15 cellular contexts compared by ENCODE assay signal in the genomic region with DNA sequence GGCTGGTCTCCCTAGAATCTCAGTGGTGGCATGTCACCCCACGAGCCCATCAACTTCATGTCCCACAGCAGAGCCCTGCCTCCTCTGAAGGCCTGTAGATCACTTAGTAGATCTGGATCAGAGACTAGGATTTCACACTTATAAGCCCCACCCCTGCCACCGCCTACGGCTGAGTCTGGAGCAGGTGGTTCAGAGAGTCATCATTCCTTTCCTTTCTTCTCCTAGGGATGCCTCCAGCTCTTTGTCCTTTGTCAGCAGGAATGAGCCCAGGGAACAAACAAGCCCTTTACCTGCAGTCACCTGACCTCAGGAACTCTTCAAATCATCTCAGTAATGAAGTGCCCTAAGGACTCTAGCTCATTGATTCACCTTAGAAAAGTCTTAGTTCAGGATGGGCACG.
DNase-seq lines count a peak whose midpoint lies in the region; ATAC-seq and TF ChIP-seq lines count a peak whose summit lies in the region.
"Had no signal": no experiment of that assay in that cellular context is flagged by ENCODE, and none has a peak within 500 bp of the region (broad histone marks: within the 10 kb centered on the region; RNA-seq: fewer than 3 reads in every experiment).

No MANE protein-coding gene starts in this region.

- peak; percentile 34 for DNase-seq in DMS79 (lab: John Stamatoyannopoulos, UW)
- DNase-seq in NCI-H187 (lab: John Stamatoyannopoulos, UW): peak; percentile 55 to 83
- DNase-seq in NCI-H526 treated with DMSO at 0.1 percent for 48 hours (lab: John Stamatoyannopoulos, UW): peak; percentile 36
- DNase-seq in iPS-NIHi7 (ENCODE audit: extremely low spot score): peak; percentile 56
- no peak for DNase-seq in NCI-H1436 (lab: John Stamatoyannopoulos, UW)
- DNase-seq in T-helper 2 cell: no peak
- DNase-seq: activated CD4-positive, alpha-beta T cell treated with anti-CD3 and anti-CD28 coated beads, Interleukin-2, amount 50 U/mL, for 48 hours; activated naive CD4-positive, alpha-beta T cell treated with anti-CD3 and anti-CD28 coated beads for 36 hours; DMS153; glutamatergic neuron; MM.1S; NCI-H446; SHP77 treated with DMSO at 0.1 percent for 48 hours had no signal

- ATAC-seq in GM21576 (IDR thresholded peaks at IDR 0.05; ENCODE audit: unreplicated experiment) (no peak), SK-N-SH treated with all-trans-retinoic acid at 6 μM for 48 hours (no peak)

TF ChIP-seq in SK-N-SH treated with all-trans-retinoic acid at 6 μM for 48 hours, 23 proteins besides CTCF, POLR2A, EP300 and RAD21:
- no peak for TF ChIP-seq ZNF8 (CRISPR knock-in tag; IDR thresholded peaks at IDR 0.05)
- TF ChIP-seq RARB (CRISPR knock-in tag; IDR thresholded peaks at IDR 0.05): no peak
- TF ChIP-seq TOX (CRISPR knock-in tag; IDR thresholded peaks at IDR 0.05; ENCODE audit: borderline replicate concordance): no peak
- TF ChIP-seq, protein P1, sequence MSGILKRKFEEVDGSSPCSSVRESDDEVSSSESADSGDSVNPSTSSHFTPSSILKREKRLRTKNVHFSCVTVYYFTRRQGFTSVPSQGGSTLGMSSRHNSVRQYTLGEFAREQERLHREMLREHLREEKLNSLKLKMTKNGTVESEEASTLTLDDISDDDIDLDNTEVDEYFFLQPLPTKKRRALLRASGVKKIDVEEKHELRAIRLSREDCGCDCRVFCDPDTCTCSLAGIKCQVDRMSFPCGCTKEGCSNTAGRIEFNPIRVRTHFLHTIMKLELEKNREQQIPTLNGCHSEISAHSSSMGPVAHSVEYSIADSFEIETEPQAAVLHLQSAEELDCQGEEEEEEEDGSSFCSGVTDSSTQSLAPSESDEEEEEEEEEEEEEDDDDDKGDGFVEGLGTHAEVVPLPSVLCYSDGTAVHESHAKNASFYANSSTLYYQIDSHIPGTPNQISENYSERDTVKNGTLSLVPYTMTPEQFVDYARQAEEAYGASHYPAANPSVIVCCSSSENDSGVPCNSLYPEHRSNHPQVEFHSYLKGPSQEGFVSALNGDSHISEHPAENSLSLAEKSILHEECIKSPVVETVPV (CRISPR knock-in tag; IDR thresholded peaks at IDR 0.05): no peak
- TF ChIP-seq ZNF565 (CRISPR knock-in tag; conservative IDR thresholded peaks at IDR 0.05; ENCODE audit: low read depth): no peak
- TF ChIP-seq, protein P2, sequence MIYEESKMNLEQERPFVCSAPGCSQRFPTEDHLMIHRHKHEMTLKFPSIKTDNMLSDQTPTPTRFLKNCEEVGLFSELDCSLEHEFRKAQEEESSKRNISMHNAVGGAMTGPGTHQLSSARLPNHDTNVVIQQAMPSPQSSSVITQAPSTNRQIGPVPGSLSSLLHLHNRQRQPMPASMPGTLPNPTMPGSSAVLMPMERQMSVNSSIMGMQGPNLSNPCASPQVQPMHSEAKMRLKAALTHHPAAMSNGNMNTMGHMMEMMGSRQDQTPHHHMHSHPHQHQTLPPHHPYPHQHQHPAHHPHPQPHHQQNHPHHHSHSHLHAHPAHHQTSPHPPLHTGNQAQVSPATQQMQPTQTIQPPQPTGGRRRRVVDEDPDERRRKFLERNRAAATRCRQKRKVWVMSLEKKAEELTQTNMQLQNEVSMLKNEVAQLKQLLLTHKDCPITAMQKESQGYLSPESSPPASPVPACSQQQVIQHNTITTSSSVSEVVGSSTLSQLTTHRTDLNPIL (CRISPR knock-in tag; IDR thresholded peaks at IDR 0.05; ENCODE audit: low read depth): no peak
TF ChIP-seq in SK-N-SH treated with all-trans-retinoic acid at 6 μM for 48 hours: peak in this region for 0.

Comparison
In these comparisons a context has a peak if more than half of its experiments do, and no peak if none do; other contexts are left out.
1. DNase-seq: peak in DMS79 (single experiment), NCI-H187 (2 of 2), NCI-H526 treated with DMSO at 0.1 percent for 48 hours (single experiment) and iPS-NIHi7 (single experiment); none in NCI-H1436 (single experiment) and T-helper 2 cell (0 of 5).